Comparison of ENCODE assay signal across 2 cellular contexts in the genomic region with DNA sequence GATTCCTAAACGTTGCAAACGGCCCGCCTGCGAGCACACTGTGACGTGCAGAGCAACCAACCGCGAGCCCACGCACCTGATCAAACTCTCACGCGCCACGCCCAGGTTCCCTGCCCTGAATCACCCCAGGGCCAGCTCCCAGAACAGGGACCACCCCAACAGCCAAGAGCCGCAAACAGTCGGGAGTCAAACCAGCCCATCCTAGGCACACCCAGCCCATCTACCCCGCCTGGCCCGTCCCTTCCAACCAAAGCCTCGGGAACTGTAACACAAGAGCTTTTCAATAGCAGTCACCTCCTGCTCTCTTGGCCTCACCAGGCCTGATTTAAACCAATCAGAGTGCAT.
TF ChIP-seq lines count a peak whose summit lies in the region.

No MANE protein-coding gene starts in this region.

TF ChIP-seq in SK-N-SH, 30 proteins besides CTCF, POLR2A, EP300 and RAD21:
- TF ChIP-seq JUND (IDR thresholded peaks at IDR 0.05) (no peak), YY1 (IDR thresholded peaks at IDR 0.05; ENCODE audit: low read depth) (no peak), TCF12 (IDR thresholded peaks at IDR 0.05) (no peak), GATA2 (CRISPR knock-in tag; IDR thresholded peaks at IDR 0.05) (no peak), FOSL2 (IDR thresholded peaks at IDR 0.05; ENCODE audit: borderline replicate concordance, low read depth) (no peak), CHD2 (IDR thresholded peaks at IDR 0.05; ENCODE audit: low read length, partially characterized antibody) (no peak)
- TF ChIP-seq, protein P1, sequence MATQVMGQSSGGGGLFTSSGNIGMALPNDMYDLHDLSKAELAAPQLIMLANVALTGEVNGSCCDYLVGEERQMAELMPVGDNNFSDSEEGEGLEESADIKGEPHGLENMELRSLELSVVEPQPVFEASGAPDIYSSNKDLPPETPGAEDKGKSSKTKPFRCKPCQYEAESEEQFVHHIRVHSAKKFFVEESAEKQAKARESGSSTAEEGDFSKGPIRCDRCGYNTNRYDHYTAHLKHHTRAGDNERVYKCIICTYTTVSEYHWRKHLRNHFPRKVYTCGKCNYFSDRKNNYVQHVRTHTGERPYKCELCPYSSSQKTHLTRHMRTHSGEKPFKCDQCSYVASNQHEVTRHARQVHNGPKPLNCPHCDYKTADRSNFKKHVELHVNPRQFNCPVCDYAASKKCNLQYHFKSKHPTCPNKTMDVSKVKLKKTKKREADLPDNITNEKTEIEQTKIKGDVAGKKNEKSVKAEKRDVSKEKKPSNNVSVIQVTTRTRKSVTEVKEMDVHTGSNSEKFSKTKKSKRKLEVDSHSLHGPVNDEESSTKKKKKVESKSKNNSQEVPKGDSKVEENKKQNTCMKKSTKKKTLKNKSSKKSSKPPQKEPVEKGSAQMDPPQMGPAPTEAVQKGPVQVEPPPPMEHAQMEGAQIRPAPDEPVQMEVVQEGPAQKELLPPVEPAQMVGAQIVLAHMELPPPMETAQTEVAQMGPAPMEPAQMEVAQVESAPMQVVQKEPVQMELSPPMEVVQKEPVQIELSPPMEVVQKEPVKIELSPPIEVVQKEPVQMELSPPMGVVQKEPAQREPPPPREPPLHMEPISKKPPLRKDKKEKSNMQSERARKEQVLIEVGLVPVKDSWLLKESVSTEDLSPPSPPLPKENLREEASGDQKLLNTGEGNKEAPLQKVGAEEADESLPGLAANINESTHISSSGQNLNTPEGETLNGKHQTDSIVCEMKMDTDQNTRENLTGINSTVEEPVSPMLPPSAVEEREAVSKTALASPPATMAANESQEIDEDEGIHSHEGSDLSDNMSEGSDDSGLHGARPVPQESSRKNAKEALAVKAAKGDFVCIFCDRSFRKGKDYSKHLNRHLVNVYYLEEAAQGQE (IDR thresholded peaks at IDR 0.05; ENCODE audit: low read depth, low read length): no peak
- TF ChIP-seq, protein P2, sequence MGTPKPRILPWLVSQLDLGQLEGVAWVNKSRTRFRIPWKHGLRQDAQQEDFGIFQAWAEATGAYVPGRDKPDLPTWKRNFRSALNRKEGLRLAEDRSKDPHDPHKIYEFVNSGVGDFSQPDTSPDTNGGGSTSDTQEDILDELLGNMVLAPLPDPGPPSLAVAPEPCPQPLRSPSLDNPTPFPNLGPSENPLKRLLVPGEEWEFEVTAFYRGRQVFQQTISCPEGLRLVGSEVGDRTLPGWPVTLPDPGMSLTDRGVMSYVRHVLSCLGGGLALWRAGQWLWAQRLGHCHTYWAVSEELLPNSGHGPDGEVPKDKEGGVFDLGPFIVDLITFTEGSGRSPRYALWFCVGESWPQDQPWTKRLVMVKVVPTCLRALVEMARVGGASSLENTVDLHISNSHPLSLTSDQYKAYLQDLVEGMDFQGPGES (IDR thresholded peaks at IDR 0.05; ENCODE audit: low read depth, low read length): no peak
- TF ChIP-seq, protein P3, sequence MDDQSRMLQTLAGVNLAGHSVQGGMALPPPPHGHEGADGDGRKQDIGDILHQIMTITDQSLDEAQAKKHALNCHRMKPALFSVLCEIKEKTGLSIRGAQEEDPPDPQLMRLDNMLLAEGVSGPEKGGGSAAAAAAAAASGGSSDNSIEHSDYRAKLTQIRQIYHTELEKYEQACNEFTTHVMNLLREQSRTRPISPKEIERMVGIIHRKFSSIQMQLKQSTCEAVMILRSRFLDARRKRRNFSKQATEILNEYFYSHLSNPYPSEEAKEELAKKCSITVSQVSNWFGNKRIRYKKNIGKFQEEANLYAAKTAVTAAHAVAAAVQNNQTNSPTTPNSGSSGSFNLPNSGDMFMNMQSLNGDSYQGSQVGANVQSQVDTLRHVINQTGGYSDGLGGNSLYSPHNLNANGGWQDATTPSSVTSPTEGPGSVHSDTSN (IDR thresholded peaks at IDR 0.05): no peak
- TF ChIP-seq, protein P4, sequence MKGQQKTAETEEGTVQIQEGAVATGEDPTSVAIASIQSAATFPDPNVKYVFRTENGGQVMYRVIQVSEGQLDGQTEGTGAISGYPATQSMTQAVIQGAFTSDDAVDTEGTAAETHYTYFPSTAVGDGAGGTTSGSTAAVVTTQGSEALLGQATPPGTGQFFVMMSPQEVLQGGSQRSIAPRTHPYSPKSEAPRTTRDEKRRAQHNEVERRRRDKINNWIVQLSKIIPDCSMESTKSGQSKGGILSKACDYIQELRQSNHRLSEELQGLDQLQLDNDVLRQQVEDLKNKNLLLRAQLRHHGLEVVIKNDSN (IDR thresholded peaks at IDR 0.05; ENCODE audit: borderline replicate concordance, low read depth): no peak

TF ChIP-seq in SK-N-SH treated with all-trans-retinoic acid at 6 μM for 48 hours, 23 proteins besides CTCF, POLR2A, EP300 and RAD21:
- TF ChIP-seq RARB (CRISPR knock-in tag; IDR thresholded peaks at IDR 0.05) (no peak), OSR1 (CRISPR knock-in tag; IDR thresholded peaks at IDR 0.05) (no peak), GLIS3 (CRISPR knock-in tag; IDR thresholded peaks at IDR 0.05) (no peak), ZNF8 (CRISPR knock-in tag; IDR thresholded peaks at IDR 0.05) (no peak), SNAI2 (CRISPR knock-in tag; IDR thresholded peaks at IDR 0.05) (no peak), BACH2 (CRISPR knock-in tag; IDR thresholded peaks at IDR 0.05; ENCODE audit: borderline replicate concordance) (no peak), ESRRG (CRISPR knock-in tag; IDR thresholded peaks at IDR 0.05) (no peak), ZNF70 (CRISPR knock-in tag; IDR thresholded peaks at IDR 0.05) (no peak), ARNTL (CRISPR knock-in tag; IDR thresholded peaks at IDR 0.05; ENCODE audit: borderline replicate concordance, low read depth) (no peak), PPARA (CRISPR knock-in tag; IDR thresholded peaks at IDR 0.05; ENCODE audit: borderline replicate concordance) (no peak), ZFP3 (CRISPR knock-in tag; IDR thresholded peaks at IDR 0.05) (no peak), ZFP30 (CRISPR knock-in tag; IDR thresholded peaks at IDR 0.05) (no peak), TCF4 (CRISPR knock-in tag; IDR thresholded peaks at IDR 0.05; ENCODE audit: borderline replicate concordance) (no peak), ZC3H10 (CRISPR knock-in tag; IDR thresholded peaks at IDR 0.05) (no peak), ZNF565 (CRISPR knock-in tag; conservative IDR thresholded peaks at IDR 0.05; ENCODE audit: low read depth) (no peak), TOX (CRISPR knock-in tag; IDR thresholded peaks at IDR 0.05; ENCODE audit: borderline replicate concordance) (no peak)
- TF ChIP-seq, protein P5, sequence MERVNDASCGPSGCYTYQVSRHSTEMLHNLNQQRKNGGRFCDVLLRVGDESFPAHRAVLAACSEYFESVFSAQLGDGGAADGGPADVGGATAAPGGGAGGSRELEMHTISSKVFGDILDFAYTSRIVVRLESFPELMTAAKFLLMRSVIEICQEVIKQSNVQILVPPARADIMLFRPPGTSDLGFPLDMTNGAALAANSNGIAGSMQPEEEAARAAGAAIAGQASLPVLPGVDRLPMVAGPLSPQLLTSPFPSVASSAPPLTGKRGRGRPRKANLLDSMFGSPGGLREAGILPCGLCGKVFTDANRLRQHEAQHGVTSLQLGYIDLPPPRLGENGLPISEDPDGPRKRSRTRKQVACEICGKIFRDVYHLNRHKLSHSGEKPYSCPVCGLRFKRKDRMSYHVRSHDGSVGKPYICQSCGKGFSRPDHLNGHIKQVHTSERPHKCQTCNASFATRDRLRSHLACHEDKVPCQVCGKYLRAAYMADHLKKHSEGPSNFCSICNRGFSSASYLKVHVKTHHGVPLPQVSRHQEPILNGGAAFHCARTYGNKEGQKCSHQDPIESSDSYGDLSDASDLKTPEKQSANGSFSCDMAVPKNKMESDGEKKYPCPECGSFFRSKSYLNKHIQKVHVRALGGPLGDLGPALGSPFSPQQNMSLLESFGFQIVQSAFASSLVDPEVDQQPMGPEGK (CRISPR knock-in tag; IDR thresholded peaks at IDR 0.05; ENCODE audit: borderline replicate concordance): no peak
- TF ChIP-seq, protein P6, sequence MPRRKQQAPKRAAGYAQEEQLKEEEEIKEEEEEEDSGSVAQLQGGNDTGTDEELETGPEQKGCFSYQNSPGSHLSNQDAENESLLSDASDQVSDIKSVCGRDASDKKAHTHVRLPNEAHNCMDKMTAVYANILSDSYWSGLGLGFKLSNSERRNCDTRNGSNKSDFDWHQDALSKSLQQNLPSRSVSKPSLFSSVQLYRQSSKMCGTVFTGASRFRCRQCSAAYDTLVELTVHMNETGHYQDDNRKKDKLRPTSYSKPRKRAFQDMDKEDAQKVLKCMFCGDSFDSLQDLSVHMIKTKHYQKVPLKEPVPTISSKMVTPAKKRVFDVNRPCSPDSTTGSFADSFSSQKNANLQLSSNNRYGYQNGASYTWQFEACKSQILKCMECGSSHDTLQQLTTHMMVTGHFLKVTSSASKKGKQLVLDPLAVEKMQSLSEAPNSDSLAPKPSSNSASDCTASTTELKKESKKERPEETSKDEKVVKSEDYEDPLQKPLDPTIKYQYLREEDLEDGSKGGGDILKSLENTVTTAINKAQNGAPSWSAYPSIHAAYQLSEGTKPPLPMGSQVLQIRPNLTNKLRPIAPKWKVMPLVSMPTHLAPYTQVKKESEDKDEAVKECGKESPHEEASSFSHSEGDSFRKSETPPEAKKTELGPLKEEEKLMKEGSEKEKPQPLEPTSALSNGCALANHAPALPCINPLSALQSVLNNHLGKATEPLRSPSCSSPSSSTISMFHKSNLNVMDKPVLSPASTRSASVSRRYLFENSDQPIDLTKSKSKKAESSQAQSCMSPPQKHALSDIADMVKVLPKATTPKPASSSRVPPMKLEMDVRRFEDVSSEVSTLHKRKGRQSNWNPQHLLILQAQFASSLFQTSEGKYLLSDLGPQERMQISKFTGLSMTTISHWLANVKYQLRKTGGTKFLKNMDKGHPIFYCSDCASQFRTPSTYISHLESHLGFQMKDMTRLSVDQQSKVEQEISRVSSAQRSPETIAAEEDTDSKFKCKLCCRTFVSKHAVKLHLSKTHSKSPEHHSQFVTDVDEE (CRISPR knock-in tag; IDR thresholded peaks at IDR 0.05): no peak
- TF ChIP-seq, protein P7, sequence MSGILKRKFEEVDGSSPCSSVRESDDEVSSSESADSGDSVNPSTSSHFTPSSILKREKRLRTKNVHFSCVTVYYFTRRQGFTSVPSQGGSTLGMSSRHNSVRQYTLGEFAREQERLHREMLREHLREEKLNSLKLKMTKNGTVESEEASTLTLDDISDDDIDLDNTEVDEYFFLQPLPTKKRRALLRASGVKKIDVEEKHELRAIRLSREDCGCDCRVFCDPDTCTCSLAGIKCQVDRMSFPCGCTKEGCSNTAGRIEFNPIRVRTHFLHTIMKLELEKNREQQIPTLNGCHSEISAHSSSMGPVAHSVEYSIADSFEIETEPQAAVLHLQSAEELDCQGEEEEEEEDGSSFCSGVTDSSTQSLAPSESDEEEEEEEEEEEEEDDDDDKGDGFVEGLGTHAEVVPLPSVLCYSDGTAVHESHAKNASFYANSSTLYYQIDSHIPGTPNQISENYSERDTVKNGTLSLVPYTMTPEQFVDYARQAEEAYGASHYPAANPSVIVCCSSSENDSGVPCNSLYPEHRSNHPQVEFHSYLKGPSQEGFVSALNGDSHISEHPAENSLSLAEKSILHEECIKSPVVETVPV (CRISPR knock-in tag; IDR thresholded peaks at IDR 0.05): no peak
TF ChIP-seq in SK-N-SH treated with all-trans-retinoic acid at 6 μM for 48 hours: peak in this region for 0.
